ENCODE assay signal across 8 cellular contexts in genomic region chr2:189674374-189675112, GRCh38. TPM values are rescaled to one million over a fixed set of nuclear protein-coding genes. Genes with fewer than 3 reads are reported as not detected.
DNase-seq lines count a peak whose midpoint lies in the region; ATAC-seq and TF ChIP-seq lines count a peak whose summit lies in the region.

Gene ANKAR, plus strand, starts transcription at chr2:189674670. Its CDS starts 1,821 bp downstream, at chr2:189676491.

- peak within 1 kb of the TSS; percentile 55 to 72 (median 64) for H3K4me3 ChIP-seq in BLaER1 treated with 17β-estradiol and CSF1 and Interleukin-3, amounts not matched to agents 10 nM and 100 nM
- H3K4me3 ChIP-seq in neuronal stem cell (ENCODE audit: low read length in 2 of 2): peak within 1 kb of the TSS in 1 of 2 donors; percentile 81

- peak within 1 kb of the TSS; percentile 76 to 96 (median 84) for H3K9ac ChIP-seq in BLaER1 treated with 17β-estradiol and CSF1 and Interleukin-3, amounts not matched to agents 10 nM and 100 nM
- peak within 1 kb of the TSS; percentile 89 for H3K9ac ChIP-seq in neuronal stem cell (ENCODE audit: low read depth, low read length, poor library complexity)

- no peak within 1 kb of the TSS for H2BK15ac ChIP-seq in neuronal stem cell (ENCODE audit: low read length)

- H3K4me1 ChIP-seq in BLaER1 treated with 17β-estradiol and CSF1 and Interleukin-3, amounts not matched to agents 10 nM and 100 nM: peaks cover 20 to 29% (median 22%) of the 10 kb centered on the region in 10 experiments
- H3K4me1 ChIP-seq in foreskin keratinocyte (no peaks in the 10 kb centered on the region), neuronal stem cell (ENCODE audit: control insufficient read depth in 2 of 2, insufficient read depth in 1 of 2, low read depth in 1 of 2, low read length in 2 of 2) (peaks cover 0 to 4% of the 10 kb centered on the region in 2 donors)

- H3K79me1 ChIP-seq in neuronal stem cell (ENCODE audit: low read depth, low read length): no peaks in the 10 kb centered on the region

- WGBS in neuronal stem cell (ENCODE audit: extremely low coverage in 2 of 2, insufficient read length in 2 of 2, insufficient replicate concordance in 1 of 2), 2 donors: no CpG with 5 or more reads among the region's 62 CpGs

- H2BK12ac ChIP-seq in neuronal stem cell (ENCODE audit: low read length): no peak within 1 kb of the TSS

- ATAC-seq in GM19324 (IDR thresholded peaks at IDR 0.05; ENCODE audit: low FRiP score, unreplicated experiment) (peak; percentile 99), HG03469 (IDR thresholded peaks at IDR 0.05; ENCODE audit: unreplicated experiment) (peak; percentile 91), foreskin keratinocyte (peak; percentile 94)

- peaks cover 10 to 25% (median 19%) of the 10 kb centered on the region in 11 experiments; a peak in 21 of 22 replicates for H3K9me3 ChIP-seq in BLaER1 treated with 17β-estradiol and CSF1 and Interleukin-3, amounts not matched to agents 10 nM and 100 nM (replicated peaks in 1 of 11)
- H3K9me3 ChIP-seq in neuronal stem cell (replicated peaks in 1 of 2; ENCODE audit: control insufficient read depth in 2 of 2, insufficient read depth in 1 of 2, low read depth in 1 of 2, low read length in 2 of 2): peaks cover 0 to 9% of the 10 kb centered on the region in 2 donors

- H2AK5ac ChIP-seq in neuronal stem cell (ENCODE audit: low read depth, low read length): no peak within 1 kb of the TSS

- no peaks in the 10 kb centered on the region for H3K27me3 ChIP-seq in BLaER1 treated with 17β-estradiol and CSF1 and Interleukin-3, amounts not matched to agents 10 nM and 100 nM
- H3K27me3 ChIP-seq in foreskin keratinocyte: no peaks in the 10 kb centered on the region
- no peaks in the 10 kb centered on the region for H3K27me3 ChIP-seq in neuronal stem cell (ENCODE audit: control insufficient read depth in 3 of 3, insufficient read depth in 3 of 3, low read depth in 1 of 3, low read length in 3 of 3)

- no peak within 1 kb of the TSS for H4K91ac ChIP-seq in neuronal stem cell (ENCODE audit: low read depth, low read length, poor library complexity)

- peak; percentile 84 for TF ChIP-seq CTCF in foreskin keratinocyte (conservative IDR thresholded peaks at IDR 0.05)

- peak within 1 kb of the TSS; percentile 79 to 93 (median 87) for H3K27ac ChIP-seq in BLaER1 treated with 17β-estradiol and CSF1 and Interleukin-3, amounts not matched to agents 10 nM and 100 nM
- H3K27ac ChIP-seq in foreskin keratinocyte: peak within 1 kb of the TSS; percentile 84
- H3K27ac ChIP-seq in neuronal stem cell (replicated peaks; ENCODE audit: low read length): peak within 1 kb of the TSS; percentile 60

- H3K36me3 ChIP-seq in BLaER1 treated with 17β-estradiol and CSF1 and Interleukin-3, amounts not matched to agents 10 nM and 100 nM: peaks cover 25 to 57% (median 39%) of the 10 kb centered on the region in 11 experiments
- H3K36me3 ChIP-seq in neuronal stem cell (replicated peaks in 1 of 2; ENCODE audit: control insufficient read depth in 2 of 2, insufficient read depth in 2 of 2, low read length in 2 of 2): peaks cover 10 to 68% of the 10 kb centered on the region in 2 donors

- H4K20me1 ChIP-seq in BLaER1 treated with 17β-estradiol and CSF1 and Interleukin-3, amounts not matched to agents 10 nM and 100 nM: peaks cover 0 to 3% (median 0%) of the 10 kb centered on the region in 11 experiments; a peak in 2 of 22 replicates

- H2BK120ac ChIP-seq in neuronal stem cell (ENCODE audit: low read depth, low read length): no peak within 1 kb of the TSS

- DNase-seq in RPMI8226 (peak; percentile 79), foreskin keratinocyte (peak; percentile 52 to 77), neuronal stem cell (ENCODE audit: low spot score) (peak; percentile 79), stromal cell of bone marrow (ENCODE audit: low read depth) (peak; percentile 83)
- peak; percentile 68 for DNase-seq in activated gamma-delta T cell treated with anti-CD3 and anti-CD28 coated beads, Interleukin-2, amount 50 U/mL, for 16 hours (ENCODE audit: low read depth)

- H3K4me2 ChIP-seq in BLaER1 treated with 17β-estradiol and CSF1 and Interleukin-3, amounts not matched to agents 10 nM and 100 nM: peak within 1 kb of the TSS; percentile 74 to 92 (median 85)
- peak within 1 kb of the TSS; percentile 48 for H3K4me2 ChIP-seq in neuronal stem cell (ENCODE audit: insufficient read depth, low read length, poor library complexity, severe bottlenecking)

- H3K18ac ChIP-seq in neuronal stem cell (ENCODE audit: low read length): peak within 1 kb of the TSS; percentile 92

- H3K14ac ChIP-seq in neuronal stem cell (ENCODE audit: low read length): no peak within 1 kb of the TSS

- H4K8ac ChIP-seq in neuronal stem cell (ENCODE audit: low read depth, low read length): no peak within 1 kb of the TSS

- no peak within 1 kb of the TSS for H3K4ac ChIP-seq in neuronal stem cell (ENCODE audit: low read length)

- peak within 1 kb of the TSS; percentile 27 for H3K23ac ChIP-seq in neuronal stem cell (ENCODE audit: low read depth, low read length, poor library complexity)

- H2BK5ac ChIP-seq in neuronal stem cell (ENCODE audit: low read length): no peak within 1 kb of the TSS

- H2AFZ ChIP-seq in neuronal stem cell (ENCODE audit: low read length): no peak within 1 kb of the TSS

RNA-seq across cellular contexts. Expression of gene ANKAR, which starts in this region (rescaled TPM):
- 1.3 and 1.5 TPM in 2 replicates for total RNA-seq in foreskin keratinocyte
- 0.29 and 0.30 TPM in 2 replicates for polyA plus RNA-seq in foreskin keratinocyte
- 2.2 TPM for polyA plus RNA-seq in neuronal stem cell (2013, experiment 1 of 2)
- 2.5 TPM for polyA plus RNA-seq in neuronal stem cell (2013, experiment 2 of 2)
